ENCODE assay signal across 26 cellular contexts in the genomic region with DNA sequence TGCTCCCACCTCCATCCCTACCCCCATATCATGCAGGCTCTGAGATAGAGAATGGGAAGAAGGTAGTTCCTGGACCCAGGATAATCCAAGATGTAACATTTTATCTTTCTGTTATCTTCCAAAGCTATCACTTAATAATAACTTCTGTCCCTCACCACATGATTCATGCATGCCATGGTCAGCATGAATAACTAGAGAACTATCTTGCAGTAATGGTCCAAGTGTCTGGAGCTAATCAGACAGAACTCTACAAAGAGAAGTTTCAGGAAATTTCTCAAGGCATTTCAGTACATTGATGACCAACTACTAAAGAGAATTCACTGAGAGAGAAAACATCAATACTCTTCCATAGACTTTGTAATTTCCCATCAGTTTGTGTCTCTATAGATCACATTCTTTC.
A peak's percentile ranks its signal among the peaks of the same experiment; 100 is the strongest.
DNase-seq lines count a peak whose midpoint lies in the region; ATAC-seq, FAIRE-seq and TF ChIP-seq lines count a peak whose summit lies in the region.
"Had no signal": no experiment of that assay in that cellular context is flagged by ENCODE, and none has a peak within 500 bp of the region (broad histone marks: within the 10 kb centered on the region; RNA-seq: fewer than 3 reads in every experiment).

No MANE protein-coding gene starts in this region.

- DNase-seq in mammary epithelial cell (peak; percentile 48), breast epithelium (ENCODE audit: low spot score in 2 of 2) (no peak), brain microvascular endothelial cell (peak; percentile 81), keratinocyte (ENCODE audit: low read depth, low spot score) (no peak), body of pancreas (no peak), ecto neural progenitor cell (ENCODE audit: low spot score) (no peak)
- no peak for DNase-seq in activated CD4-positive, alpha-beta memory T cell treated with anti-CD3 and anti-CD28 coated beads, Interleukin-2, amount 10 ng/mL, durations not matched to agents 7 days and 5 days
- DNase-seq in activated CD4-positive, alpha-beta T cell treated with anti-CD3 and anti-CD28 coated beads for 48 hours = no peak
- DNase-seq: activated B cell treated with CpG ODN at 0.5 μM for 24 hours; activated CD8-positive, alpha-beta T cell treated with anti-CD3 and anti-CD28 coated beads, Interleukin-2, amount 10 ng/mL, durations not matched to agents 7 days and 5 days; activated T-cell treated with anti-CD3 and anti-CD28 coated beads, Interleukin-2, amount 50 U/mL, for 4 hours; GF-D8; heart left ventricle; NCI-H146; NCI-H82; PC-3; sigmoid colon had no signal

- no peak overlapping the region for H3K4me2 ChIP-seq in mammary epithelial cell (ENCODE audit: insufficient read depth, low read depth, low read length)
- no peak overlapping the region for H3K4me2 ChIP-seq in keratinocyte (ENCODE audit: control insufficient read depth, extremely low read depth, insufficient read depth, low read depth, low read length)

- peak; percentile 23 for FAIRE-seq in keratinocyte (lab: Jason Lieb, UNC)
- FAIRE-seq: GM12892 had no signal

- H3K9me1 ChIP-seq in keratinocyte (ENCODE audit: control insufficient read depth, extremely low read depth, insufficient read depth, low read length) = no peaks in the 10 kb centered on the region

- H3K79me2 ChIP-seq in mammary epithelial cell (ENCODE audit: insufficient read depth, low read length) (no peaks in the 10 kb centered on the region), keratinocyte (ENCODE audit: control insufficient read depth, insufficient read depth, low read length) (no peaks in the 10 kb centered on the region)

- peak overlapping the region; percentile 38 for H2AFZ ChIP-seq in mammary epithelial cell (ENCODE audit: low read depth, low read length)
- H2AFZ ChIP-seq in keratinocyte (ENCODE audit: control insufficient read depth, low read length) = no peak overlapping the region

- no TSS peak for BruUV-seq in mammary epithelial cell (replicated peaks; lab: Mats Ljungman, UMichigan)

- in situ Hi-C loops in mammary epithelial cell (cut with MboI; ENCODE audit: low sequenced_read_pairs in 2 of 2) = no loop called here
- in situ Hi-C loops in brain microvascular endothelial cell (cut with HindIII; ENCODE audit: low pct_ligation_motif_present, low sequenced_read_pairs) = no loop called here

- no peak for TF ChIP-seq CTCF in mammary epithelial cell (conservative IDR thresholded peaks at IDR 0.05 in 1 of 2, IDR thresholded peaks at IDR 0.05 in 1 of 2; ENCODE audit: extremely low read depth in 1 of 2, insufficient read depth in 1 of 2, low read depth in 1 of 2, low read length in 2 of 2)
- TF ChIP-seq CTCF in breast epithelium (IDR thresholded peaks at IDR 0.05) = no peak
- no peak for TF ChIP-seq CTCF in brain microvascular endothelial cell (IDR thresholded peaks at IDR 0.05; ENCODE audit: low read depth, low read length, missing control alignments)
- TF ChIP-seq CTCF in keratinocyte (optimal IDR thresholded peaks at IDR 0.05 in 1 of 3, IDR thresholded peaks at IDR 0.05 in 1 of 3, conservative IDR thresholded peaks at IDR 0.05 in 1 of 3; ENCODE audit: extremely low read depth in 1 of 3, insufficient read depth in 2 of 3, low read length in 3 of 3) = no peak
- no peak for TF ChIP-seq CTCF in body of pancreas (IDR thresholded peaks at IDR 0.05)

- dilution Hi-C loops in mammary epithelial cell (cut with HindIII; ENCODE audit: low sequenced_read_pairs) = no loop called here
- dilution Hi-C loops in keratinocyte (cut with MboI; ENCODE audit: extremely low pct_ligation_motif_present, low sequenced_read_pairs) = no loop called here

- no peaks in the 10 kb centered on the region for H3K4me1 Mint-ChIP-seq in activated CD4-positive, alpha-beta memory T cell treated with anti-CD3 and anti-CD28 coated beads, Interleukin-2, amount 10 ng/mL, durations not matched to agents 7 days and 5 days
- H3K4me1 Mint-ChIP-seq: activated B cell treated with CpG ODN at 0.5 μM for 24 hours; activated naive CD4-positive, alpha-beta T cell treated with anti-CD3 and anti-CD28 coated beads, Interleukin-2, amount 50 U/mL, for 24 hours had no signal

- H3K27ac Mint-ChIP-seq in activated CD4-positive, alpha-beta memory T cell treated with anti-CD3 and anti-CD28 coated beads, Interleukin-2, amount 10 ng/mL, durations not matched to agents 7 days and 5 days = no peak overlapping the region
- H3K27ac Mint-ChIP-seq: activated B cell treated with CpG ODN at 0.5 μM for 24 hours; activated CD8-positive, alpha-beta T cell treated with anti-CD3 and anti-CD28 coated beads, Interleukin-2, amount 10 ng/mL, durations not matched to agents 7 days and 5 days; activated naive CD4-positive, alpha-beta T cell treated with anti-CD3 and anti-CD28 coated beads, Interleukin-2, amount 50 U/mL, for 24 hours; stimulated activated naive CD8-positive, alpha-beta T cell treated with anti-CD3 and anti-CD28 coated beads, Interleukin-15, Interleukin-2, amounts not matched to agents 100 ng/mL and 50 ng/mL, for 24 hours; type B pancreatic cell had no signal

- H3K4me1 ChIP-seq in mammary epithelial cell (ENCODE audit: insufficient read depth, low read length) (peaks cover 5% of the 10 kb centered on the region), breast epithelium (no peaks in the 10 kb centered on the region), keratinocyte (ENCODE audit: control insufficient read depth, extremely low read depth, insufficient read depth, low read length) (no peaks in the 10 kb centered on the region), body of pancreas (no peaks in the 10 kb centered on the region)
- H3K4me1 ChIP-seq: heart left ventricle, sigmoid colon, SJSA1 had no signal

- no peaks in the 10 kb centered on the region for H3K27me3 ChIP-seq in mammary epithelial cell (ENCODE audit: insufficient read depth, low read length)
- no peaks in the 10 kb centered on the region for H3K27me3 ChIP-seq in breast epithelium
- H3K27me3 ChIP-seq in brain microvascular endothelial cell (replicated peaks) = no peaks in the 10 kb centered on the region
- no peaks in the 10 kb centered on the region for H3K27me3 ChIP-seq in keratinocyte (ENCODE audit: control insufficient read depth, extremely low read depth, insufficient read depth, low read length)
- H3K27me3 ChIP-seq in body of pancreas = no peaks in the 10 kb centered on the region
- H3K27me3 ChIP-seq: cardiac muscle cell, heart left ventricle, sigmoid colon, SJSA1 had no signal

- H4K20me1 ChIP-seq in mammary epithelial cell (ENCODE audit: insufficient read depth, low read length) (no peaks in the 10 kb centered on the region), keratinocyte (ENCODE audit: control insufficient read depth, extremely low read depth, insufficient read depth, low read length) (no peaks in the 10 kb centered on the region)

- POLR2A ChIA-PET in activated CD4-positive, alpha-beta memory T cell treated with anti-CD3 and anti-CD28 coated beads, Interleukin-2, amount 10 ng/mL, durations not matched to agents 7 days and 5 days (lab: Charles Lee) = no interaction called here

- H3K36me3 Mint-ChIP-seq in activated CD4-positive, alpha-beta memory T cell treated with anti-CD3 and anti-CD28 coated beads, Interleukin-2, amount 10 ng/mL, durations not matched to agents 7 days and 5 days (ENCODE audit: low read depth) = no peaks in the 10 kb centered on the region
- H3K36me3 Mint-ChIP-seq: activated naive CD4-positive, alpha-beta T cell treated with anti-CD3 and anti-CD28 coated beads, Interleukin-2, amount 50 U/mL, for 24 hours; type B pancreatic cell had no signal

- TF ChIP-seq POLR2A in breast epithelium (IDR thresholded peaks at IDR 0.05) (no peak), body of pancreas (IDR thresholded peaks at IDR 0.05) (no peak)

- no peak overlapping the region for H3K4me3 Mint-ChIP-seq in activated CD4-positive, alpha-beta memory T cell treated with anti-CD3 and anti-CD28 coated beads, Interleukin-2, amount 10 ng/mL, durations not matched to agents 7 days and 5 days
- H3K4me3 Mint-ChIP-seq: activated B cell treated with CpG ODN at 0.5 μM for 24 hours; activated CD8-positive, alpha-beta T cell treated with anti-CD3 and anti-CD28 coated beads, Interleukin-2, amount 10 ng/mL, durations not matched to agents 7 days and 5 days; activated naive CD4-positive, alpha-beta T cell treated with anti-CD3 and anti-CD28 coated beads, Interleukin-2, amount 50 U/mL, for 24 hours; activated T-cell treated with anti-CD3 and anti-CD28 coated beads, Interleukin-2, amount 50 U/mL, for 4 hours; stimulated activated naive CD8-positive, alpha-beta T cell treated with anti-CD3 and anti-CD28 coated beads, Interleukin-15, Interleukin-2, amounts not matched to agents 100 ng/mL and 50 ng/mL, for 24 hours; type B pancreatic cell had no signal

- ATAC-seq in body of pancreas = no peak
- ATAC-seq: activated CD8-positive, alpha-beta T cell treated with anti-CD3 and anti-CD28 coated beads, Interleukin-2, amount 10 ng/mL, durations not matched to agents 7 days and 5 days; activated T-cell treated with anti-CD3 and anti-CD28 coated beads, Interleukin-2, amount 50 U/mL, for 4 hours; HCT116; heart left ventricle; PC-3 had no signal

- no peak overlapping the region for H3K9ac ChIP-seq in mammary epithelial cell (ENCODE audit: insufficient read depth, low read length)
- H3K9ac ChIP-seq in keratinocyte (ENCODE audit: control insufficient read depth, extremely low read depth, insufficient read depth, low read length) = no peak overlapping the region

- H3K9me3 ChIP-seq in mammary epithelial cell (replicated peaks; ENCODE audit: insufficient read depth, low read length) (no peaks in the 10 kb centered on the region), breast epithelium (no peaks in the 10 kb centered on the region), keratinocyte (ENCODE audit: control insufficient read depth, low read depth, low read length) (no peaks in the 10 kb centered on the region), body of pancreas (no peaks in the 10 kb centered on the region)
- H3K9me3 ChIP-seq: sigmoid colon, SJSA1 had no signal

- intact Hi-C loops in mammary epithelial cell (cut with micrococcal nuclease) = no loop called here
- intact Hi-C loops in breast epithelium (cut with DNase I; ENCODE audit: low total_unique reads) = no loop called here
- intact Hi-C loops in body of pancreas (cut with DNase I) = no loop called here

- CTCF ChIA-PET in mammary epithelial cell (lab: Charles Lee; ENCODE audit: low non-redundant PET) = interaction anchor here (0.7 kb wide), 1 partner anchor 1418 kb away, joined by 4 read pairs; no protein-coding TSS in a partner anchor
- CTCF ChIA-PET in activated CD4-positive, alpha-beta memory T cell treated with anti-CD3 and anti-CD28 coated beads, Interleukin-2, amount 10 ng/mL, durations not matched to agents 7 days and 5 days (lab: Charles Lee) = no interaction called here

- no peak overlapping the region for H3K27ac ChIP-seq in mammary epithelial cell (ENCODE audit: insufficient read depth, low read depth, low read length)
- H3K27ac ChIP-seq in breast epithelium = no peak overlapping the region
- H3K27ac ChIP-seq in brain microvascular endothelial cell = peak overlapping the region; percentile 32
- H3K27ac ChIP-seq in keratinocyte (ENCODE audit: control insufficient read depth, insufficient read depth, low read length) = no peak overlapping the region
- H3K27ac ChIP-seq in body of pancreas = no peak overlapping the region
- H3K27ac ChIP-seq: 22Rv1, C4-2B, cardiac muscle cell, heart left ventricle, sigmoid colon, SJSA1 had no signal

- peaks cover 5% of the 10 kb centered on the region for H3K9me3 Mint-ChIP-seq in activated CD4-positive, alpha-beta memory T cell treated with anti-CD3 and anti-CD28 coated beads, Interleukin-2, amount 10 ng/mL, durations not matched to agents 7 days and 5 days
- H3K9me3 Mint-ChIP-seq: type B pancreatic cell had no signal

- no peaks in the 10 kb centered on the region for H3K27me3 Mint-ChIP-seq in activated CD4-positive, alpha-beta memory T cell treated with anti-CD3 and anti-CD28 coated beads, Interleukin-2, amount 10 ng/mL, durations not matched to agents 7 days and 5 days
- H3K27me3 Mint-ChIP-seq: activated B cell treated with CpG ODN at 0.5 μM for 24 hours; activated naive CD4-positive, alpha-beta T cell treated with anti-CD3 and anti-CD28 coated beads, Interleukin-2, amount 50 U/mL, for 24 hours; stimulated activated naive CD8-positive, alpha-beta T cell treated with anti-CD3 and anti-CD28 coated beads, Interleukin-15, Interleukin-2, amounts not matched to agents 100 ng/mL and 50 ng/mL, for 24 hours; type B pancreatic cell had no signal

- H3K4me3 ChIP-seq in mammary epithelial cell (replicated peaks in 1 of 3; ENCODE audit: insufficient read depth in 1 of 3, low read depth in 2 of 3, low read length in 3 of 3) (no peak overlapping the region), breast epithelium (no peak overlapping the region), brain microvascular endothelial cell (ENCODE audit: low read depth, low read length) (no peak overlapping the region), keratinocyte (ENCODE audit: control insufficient read depth in 2 of 3, extremely low read depth in 1 of 3, insufficient read depth in 2 of 3, low read depth in 1 of 3, low read length in 3 of 3) (no peak overlapping the region), body of pancreas (no peak overlapping the region)
- H3K4me3 ChIP-seq: cardiac muscle cell, heart left ventricle, sigmoid colon, SJSA1 had no signal

- H3K36me3 ChIP-seq in mammary epithelial cell (ENCODE audit: insufficient read depth, low read length) = no peaks in the 10 kb centered on the region
- no peaks in the 10 kb centered on the region for H3K36me3 ChIP-seq in breast epithelium
- no peaks in the 10 kb centered on the region for H3K36me3 ChIP-seq in brain microvascular endothelial cell (replicated peaks)
- H3K36me3 ChIP-seq in keratinocyte (ENCODE audit: control insufficient read depth in 2 of 2, extremely low read depth in 1 of 2, insufficient read depth in 2 of 2, low read length in 2 of 2) = no peaks in the 10 kb centered on the region
- H3K36me3 ChIP-seq in body of pancreas (replicated peaks in 1 of 2; ENCODE audit: insufficient read depth in 1 of 2, low read depth in 2 of 2) = no peaks in the 10 kb centered on the region
- H3K36me3 ChIP-seq: cardiac muscle cell, heart left ventricle, sigmoid colon, SJSA1 had no signal

Comparison
In these comparisons a context has a peak if more than half of its experiments do, and no peak if none do; other contexts are left out.
1. DNase-seq: peak in mammary epithelial cell (single experiment) and brain microvascular endothelial cell (single experiment); none in breast epithelium (0 of 2), keratinocyte (single experiment), activated CD4-positive, alpha-beta memory T cell treated with anti-CD3 and anti-CD28 coated beads, Interleukin-2, amount 10 ng/mL, durations not matched to agents 7 days and 5 days (single experiment), activated CD4-positive, alpha-beta T cell treated with anti-CD3 and anti-CD28 coated beads for 48 hours (single experiment), body of pancreas (0 of 4) and ecto neural progenitor cell (single experiment).